20 cellular contexts compared by ENCODE assay signal in genomic region chr6:135393289-135393688, GRCh38.
"Had no signal": no experiment of that assay in that cellular context is flagged by ENCODE, and none has a peak within 500 bp of the region (broad histone marks: within the 10 kb centered on the region; RNA-seq: fewer than 3 reads in every experiment).

No MANE protein-coding gene starts in this region.

- H3K9ac ChIP-seq: KMS-11, SK-N-SH had no signal

- H3K4me2 ChIP-seq: KMS-11, SK-N-SH had no signal

- H3K27ac ChIP-seq: HL-60, KMS-11 had no signal

- ATAC-seq: K562 had no signal

- H3K4me3 ChIP-seq: K562 had no signal

- H3K9me3 ChIP-seq: SK-N-SH had no signal

- DNase-seq: Kasumi-1, MM.1S, NCI-H1092 treated with DMSO at 0.1 percent for 48 hours, NCI-H1436, NCI-H187, NCI-H2029, NCI-H2081 treated with DMSO at 0.1 percent for 48 hours, NCI-H2171, NCI-H226, NCI-H446, NCI-H510A, NCI-H524 treated with DMSO at 0.1 percent for 48 hours, NCI-H69, NCI-H774, RPMI8226, SHP77, SK-N-SH had no signal
